Comparison of ENCODE assay signal across 26 cellular contexts in genomic region chr16:47465919-47466630, GRCh38.
"Had no signal": no experiment of that assay in that cellular context is flagged by ENCODE, and none has a peak within 500 bp of the region (broad histone marks: within the 10 kb centered on the region; RNA-seq: fewer than 3 reads in every experiment).

No MANE protein-coding gene starts in this region.

- H3K27ac ChIP-seq: breast epithelium, colonic mucosa, spleen, thyroid gland, upper lobe of right lung had no signal

- H3K9me3 Mint-ChIP-seq: activated naive CD8-positive, alpha-beta T cell treated with anti-CD3 and anti-CD28 coated beads for 36 hours; activated T-cell treated with anti-CD3 and anti-CD28 coated beads, Interleukin-2, amount 50 U/mL, for 4 hours; effector memory CD8-positive, alpha-beta T cell; mesothelial cell of epicardium; natural killer cell; stimulated activated naive CD8-positive, alpha-beta T cell treated with anti-CD3 and anti-CD28 coated beads, Interleukin-15, Interleukin-2, amounts not matched to agents 100 ng/mL and 50 ng/mL, for 24 hours had no signal

- H3K9me3 ChIP-seq: breast epithelium, colonic mucosa, spleen, thyroid gland, upper lobe of right lung had no signal

- H3K27me3 ChIP-seq: breast epithelium, colonic mucosa, dorsolateral prefrontal cortex, spleen, thyroid gland, upper lobe of right lung had no signal

- H3K4me1 ChIP-seq: colonic mucosa had no signal

- H3K27me3 Mint-ChIP-seq: activated naive CD8-positive, alpha-beta T cell treated with anti-CD3 and anti-CD28 coated beads for 36 hours; effector memory CD8-positive, alpha-beta T cell; progenitor cell of endocrine pancreas; stimulated activated naive CD8-positive, alpha-beta T cell treated with anti-CD3 and anti-CD28 coated beads, Interleukin-15, Interleukin-2, amounts not matched to agents 100 ng/mL and 50 ng/mL, for 24 hours had no signal

- DNase-seq: activated CD4-positive, alpha-beta T cell treated with anti-CD3 and anti-CD28 coated beads for 4 hours; activated CD4-positive, alpha-beta T cell treated with anti-CD3 and anti-CD28 coated beads, Interleukin-2, amount 50 U/mL, for 48 hours; activated CD4-positive, CD25-positive, alpha-beta regulatory T cell; activated CD8-positive, alpha-beta memory T cell treated with anti-CD3 and anti-CD28 coated beads, Interleukin-2, amount 50 U/mL, for 48 hours; activated naive CD4-positive, alpha-beta T cell treated with Interleukin-2 at 50 U/mL for 16 hours; activated naive CD8-positive, alpha-beta T cell treated with anti-CD3 and anti-CD28 coated beads for 36 hours; activated T-cell treated with anti-CD3 and anti-CD28 coated beads, Interleukin-2, amount 50 U/mL, for 4 hours; colonic mucosa; dorsolateral prefrontal cortex; effector memory CD8-positive, alpha-beta T cell; foreskin melanocyte; hippocampal formation; left ventricle myocardium superior; mammary epithelial cell; natural killer cell; retina; spleen; stimulated activated CD4-positive, alpha-beta T cell treated with anti-CD3 and anti-CD28 coated beads, Interleukin-4, amount 100 ng/mL, for 24 hours; substantia nigra; thyroid gland; upper lobe of right lung had no signal

- ATAC-seq: activated T-cell treated with anti-CD3 and anti-CD28 coated beads, Interleukin-2, amount 50 U/mL, for 4 hours; effector memory CD8-positive, alpha-beta T cell; esophagus mucosa; left ventricle myocardium superior; natural killer cell; upper lobe of right lung had no signal

- H3K36me3 ChIP-seq: breast epithelium, colonic mucosa, thyroid gland had no signal

- H3K4me3 ChIP-seq: breast epithelium, colonic mucosa, spleen, thyroid gland, upper lobe of right lung had no signal

- H3K4me3 Mint-ChIP-seq: activated naive CD8-positive, alpha-beta T cell treated with anti-CD3 and anti-CD28 coated beads for 36 hours; activated T-cell treated with anti-CD3 and anti-CD28 coated beads, Interleukin-2, amount 50 U/mL, for 4 hours; mesothelial cell of epicardium; natural killer cell had no signal

- H3K36me3 Mint-ChIP-seq: natural killer cell had no signal

- H3K27ac Mint-ChIP-seq: activated naive CD8-positive, alpha-beta T cell treated with anti-CD3 and anti-CD28 coated beads for 36 hours; mesothelial cell of epicardium; natural killer cell; progenitor cell of endocrine pancreas; stimulated activated naive CD8-positive, alpha-beta T cell treated with anti-CD3 and anti-CD28 coated beads, Interleukin-15, Interleukin-2, amounts not matched to agents 100 ng/mL and 50 ng/mL, for 24 hours had no signal
